16 cellular contexts compared by ENCODE assay signal in the genomic region with DNA sequence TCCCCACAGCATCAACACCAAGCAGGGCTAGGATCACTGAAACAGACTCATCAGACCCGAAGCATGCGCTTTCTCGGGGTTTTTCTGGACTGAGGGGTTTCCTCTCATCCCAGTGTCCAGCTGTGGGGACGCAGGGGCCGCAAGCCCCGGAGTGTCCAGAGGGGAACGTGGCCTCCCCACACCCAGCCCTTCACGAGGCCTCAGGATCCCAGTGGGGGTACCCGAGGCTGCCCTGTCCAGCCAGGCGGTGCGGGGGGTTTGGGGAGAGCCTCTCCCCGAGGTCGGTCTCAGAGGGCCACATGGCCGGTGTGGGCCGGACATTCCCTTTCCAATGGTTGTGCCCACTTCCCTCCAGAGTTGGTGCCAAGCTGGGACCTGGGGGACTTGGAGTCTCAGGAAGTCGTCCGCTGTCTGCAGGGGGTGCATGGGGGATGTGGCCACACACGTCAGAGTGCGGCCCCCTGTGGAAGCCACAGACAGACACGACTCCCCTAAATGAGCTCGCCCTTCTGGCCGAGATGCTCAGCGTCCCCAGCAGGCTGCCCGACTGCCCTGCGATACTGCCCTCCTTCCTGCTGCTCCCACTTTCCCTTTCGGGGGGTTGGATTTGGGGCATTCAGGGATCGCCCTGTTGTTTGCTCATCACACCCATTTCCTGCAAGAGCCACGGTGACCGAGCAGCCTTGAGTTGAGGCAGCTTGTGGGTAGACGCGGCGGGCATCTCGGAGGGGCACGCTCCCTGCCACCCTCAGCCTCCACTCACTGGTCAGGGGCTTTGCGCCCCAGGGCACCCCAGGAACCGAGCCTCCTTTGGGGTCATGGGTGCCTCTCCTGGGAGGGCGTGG. TPM values are rescaled to one million over a fixed set of nuclear protein-coding genes. Genes with fewer than 3 reads are reported as not detected.
DNase-seq lines count a peak whose midpoint lies in the region; ATAC-seq and TF ChIP-seq lines count a peak whose summit lies in the region.
"Had no signal": no experiment of that assay in that cellular context is flagged by ENCODE, and none has a peak within 500 bp of the region (broad histone marks: within the 10 kb centered on the region; RNA-seq: fewer than 3 reads in every experiment).

No MANE protein-coding gene starts in this region.

- WGBS in right cardiac atrium: 86% methylated on average over 37 of the region's 37 CpGs
- 84% methylated on average over 32 of the region's 37 CpGs for WGBS in smooth muscle cell (ENCODE audit: low lambda C conversion rate)

- BruUV-seq in A673 (replicated peaks; lab: Mats Ljungman, UMichigan): no TSS peak

- H3K4me2 ChIP-seq in smooth muscle cell: peak overlapping the region; percentile 99

- H3K79me2 ChIP-seq in smooth muscle cell (ENCODE audit: low read depth): peaks cover 83% of the 10 kb centered on the region
- H3K79me2 ChIP-seq: parathyroid adenoma had no signal

- no peaks in the 10 kb centered on the region for H3K27me3 ChIP-seq in ascending aorta
- no peaks in the 10 kb centered on the region for H3K27me3 ChIP-seq in right cardiac atrium (ENCODE audit: control insufficient read depth, insufficient read depth)
- H3K27me3 ChIP-seq in smooth muscle cell (ENCODE audit: low read depth): no peaks in the 10 kb centered on the region
- H3K27me3 ChIP-seq in A673 (replicated peaks; ENCODE audit: insufficient read depth, low read depth, low read length, poor library complexity): no peaks in the 10 kb centered on the region

- H3K36me3 ChIP-seq in ascending aorta: peaks cover 61 to 62% of the 10 kb centered on the region in 2 donors
- no peaks in the 10 kb centered on the region for H3K36me3 ChIP-seq in smooth muscle cell (ENCODE audit: low read depth)
- H3K36me3 ChIP-seq in A673 (ENCODE audit: insufficient read depth, low read length, poor library complexity, severe bottlenecking): no peaks in the 10 kb centered on the region

- DNase-seq in CD14-positive monocyte (ENCODE audit: low spot score) (peak; percentile 42), ascending aorta (ENCODE audit: low spot score in 2 of 2) (no peak), right cardiac atrium (peak; percentile 20 to 65 (median 57)), smooth muscle cell (lab: John Stamatoyannopoulos, UW; ENCODE audit: unreplicated experiment) (no peak), A673 (ENCODE audit: low spot score) (no peak), cerebellar cortex (ENCODE audit: low spot score) (no peak)
- DNase-seq in activated CD4-positive, alpha-beta memory T cell treated with anti-CD3 and anti-CD28 coated beads for 36 hours: no peak
- DNase-seq: effector CD8-positive, alpha-beta T cell; KG1; NCI-H1436 treated with DMSO at 0.1 percent for 48 hours; NCI-H524 treated with DMSO at 0.1 percent for 48 hours; stimulated activated CD4-positive, alpha-beta T cell treated with anti-CD3 and anti-CD28 coated beads, Interleukin-4, amount 100 ng/mL, for 1 hour; stimulated activated naive CD4-positive, alpha-beta T cell; T-helper 9 cell had no signal

- peaks cover 83% of the 10 kb centered on the region for H4K20me1 ChIP-seq in smooth muscle cell (ENCODE audit: low read depth)

- H3K9me3 ChIP-seq in ascending aorta (no peaks in the 10 kb centered on the region), right cardiac atrium (ENCODE audit: control insufficient read depth, low read length) (no peaks in the 10 kb centered on the region), smooth muscle cell (replicated peaks; ENCODE audit: low read depth) (no peaks in the 10 kb centered on the region), A673 (ENCODE audit: low read depth, low read length, poor library complexity, severe bottlenecking) (no peaks in the 10 kb centered on the region)
- H3K9me3 ChIP-seq: Caco-2 had no signal

- peaks cover 16 to 25% (median 24%) of the 10 kb centered on the region in 3 donors for H3K27me3 Mint-ChIP-seq in CD14-positive monocyte (ENCODE audit: low read depth in 3 of 3)
- no peaks in the 10 kb centered on the region for H3K27me3 Mint-ChIP-seq in activated CD4-positive, alpha-beta memory T cell treated with anti-CD3 and anti-CD28 coated beads for 36 hours

- H3K4me3 Mint-ChIP-seq in CD14-positive monocyte: no peak overlapping the region
- no peak overlapping the region for H3K4me3 Mint-ChIP-seq in activated CD4-positive, alpha-beta memory T cell treated with anti-CD3 and anti-CD28 coated beads for 36 hours

- no peaks in the 10 kb centered on the region for H3K36me3 Mint-ChIP-seq in CD14-positive monocyte
- H3K36me3 Mint-ChIP-seq in activated CD4-positive, alpha-beta memory T cell treated with anti-CD3 and anti-CD28 coated beads for 36 hours: no peaks in the 10 kb centered on the region

- peaks cover 9 to 24% of the 10 kb centered on the region in 2 donors for H3K4me1 ChIP-seq in ascending aorta
- H3K4me1 ChIP-seq in right cardiac atrium (ENCODE audit: control insufficient read depth, insufficient read depth, low read length): no peaks in the 10 kb centered on the region
- peaks cover 12% of the 10 kb centered on the region for H3K4me1 ChIP-seq in smooth muscle cell (ENCODE audit: low read depth)
- H3K4me1 ChIP-seq in A673 (ENCODE audit: insufficient read depth, low read length, poor library complexity, severe bottlenecking): peaks cover 4% of the 10 kb centered on the region
- H3K4me1 ChIP-seq: parathyroid adenoma had no signal

- no peak overlapping the region for H2AFZ ChIP-seq in smooth muscle cell (ENCODE audit: low read depth)
- H2AFZ ChIP-seq: parathyroid adenoma had no signal

- no peak for ATAC-seq in right cardiac atrium

- CTCF ChIA-PET in activated CD4-positive, alpha-beta memory T cell treated with anti-CD3 and anti-CD28 coated beads for 36 hours (lab: Charles Lee): no interaction called here
- CTCF ChIA-PET in A673 (lab: Charles Lee): no interaction called here

- H3K4me1 Mint-ChIP-seq in CD14-positive monocyte: peaks cover 4% of the 10 kb centered on the region
- peaks cover 1% of the 10 kb centered on the region for H3K4me1 Mint-ChIP-seq in activated CD4-positive, alpha-beta memory T cell treated with anti-CD3 and anti-CD28 coated beads for 36 hours (ENCODE audit: low read depth)

- H3K9me3 Mint-ChIP-seq in CD14-positive monocyte: peaks cover 0 to 4% (median 0%) of the 10 kb centered on the region in 7 donors
- no peaks in the 10 kb centered on the region for H3K9me3 Mint-ChIP-seq in activated CD4-positive, alpha-beta memory T cell treated with anti-CD3 and anti-CD28 coated beads for 36 hours

- no peak for TF ChIP-seq CTCF in CD14-positive monocyte (IDR thresholded peaks at IDR 0.05)
- TF ChIP-seq CTCF in ascending aorta (IDR thresholded peaks at IDR 0.05): no peak
- TF ChIP-seq CTCF in smooth muscle cell (IDR thresholded peaks at IDR 0.05; ENCODE audit: borderline replicate concordance, insufficient read depth, poor library complexity, severe bottlenecking): no peak
- TF ChIP-seq CTCF in A673 (conservative IDR thresholded peaks at IDR 0.05; ENCODE audit: low read depth, low read length): no peak

- H3K4me3 ChIP-seq in ascending aorta: no peak overlapping the region
- H3K4me3 ChIP-seq in right cardiac atrium (ENCODE audit: low read length): no peak overlapping the region
- no peak overlapping the region for H3K4me3 ChIP-seq in smooth muscle cell
- no peak overlapping the region for H3K4me3 ChIP-seq in A673 (ENCODE audit: low read depth, low read length, poor library complexity, severe bottlenecking)

- POLR2A ChIA-PET in activated CD4-positive, alpha-beta memory T cell treated with anti-CD3 and anti-CD28 coated beads for 36 hours (lab: Charles Lee): no interaction called here
- POLR2A ChIA-PET in A673 (lab: Charles Lee; ENCODE audit: low non-redundant PET): no interaction called here

- peak overlapping the region; percentile 54 for H3K9ac ChIP-seq in smooth muscle cell (ENCODE audit: low read depth)
- H3K9ac ChIP-seq: parathyroid adenoma had no signal

- H3K27ac ChIP-seq in ascending aorta: peak overlapping the region; percentile 92 to 93
- no peak overlapping the region for H3K27ac ChIP-seq in right cardiac atrium (ENCODE audit: low read length)
- peak overlapping the region; percentile 70 for H3K27ac ChIP-seq in smooth muscle cell (ENCODE audit: low read depth)
- no peak overlapping the region for H3K27ac ChIP-seq in A673 (ENCODE audit: low read depth, low read length, poor library complexity, severe bottlenecking)
- H3K27ac ChIP-seq: parathyroid adenoma had no signal

- no peak overlapping the region for H3K27ac Mint-ChIP-seq in CD14-positive monocyte
- H3K27ac Mint-ChIP-seq in activated CD4-positive, alpha-beta memory T cell treated with anti-CD3 and anti-CD28 coated beads for 36 hours: no peak overlapping the region

- peaks cover 32% of the 10 kb centered on the region for H3F3A ChIP-seq in smooth muscle cell (ENCODE audit: low read depth)

- intact Hi-C loops in CD14-positive monocyte (cut with micrococcal nuclease) (no loop called here), ascending aorta (cut with DNase I) (no loop called here), right cardiac atrium (cut with DNase I) (no loop called here), A673 (cut with micrococcal nuclease; ENCODE audit: unreplicated experiment) (no loop called here)
- intact Hi-C loops in activated CD4-positive, alpha-beta memory T cell treated with anti-CD3 and anti-CD28 coated beads for 36 hours (cut with micrococcal nuclease): no loop called here

RNA-seq across cellular contexts. Expression of a gene that starts 4.1 kb away (rescaled TPM):
- polyA plus RNA-seq in CD14-positive monocyte: under 1 TPM; 0.08 to 0.10 TPM
- 1,564 TPM for total RNA-seq in ascending aorta
- 100 to 1,000 TPM; 112 to 192 (median 171) TPM for total RNA-seq in right cardiac atrium
- polyA plus RNA-seq in right cardiac atrium: 165 TPM
- total RNA-seq in smooth muscle cell: 1,267 and 1,292 TPM in 2 replicates
- 2,075 and 2,827 TPM in 2 replicates for polyA plus RNA-seq in smooth muscle cell
- under 1 TPM; 0.39 to 0.40 TPM for total RNA-seq in activated CD4-positive, alpha-beta memory T cell treated with anti-CD3 and anti-CD28 coated beads for 36 hours
- total RNA-seq in A673 (2021): 19.7 and 39.0 TPM in 2 replicates

Comparison
In these comparisons a context has a peak if more than half of its experiments do, and no peak if none do; other contexts are left out.
1. DNase-seq: peak in CD14-positive monocyte (single experiment) and right cardiac atrium (3 of 3); none in ascending aorta (0 of 2), smooth muscle cell (single experiment), activated CD4-positive, alpha-beta memory T cell treated with anti-CD3 and anti-CD28 coated beads for 36 hours (single experiment), A673 (single experiment) and cerebellar cortex (single experiment).
2. H3K27ac ChIP-seq: peak in ascending aorta (2 of 2) and smooth muscle cell (single experiment); none in right cardiac atrium (single experiment) and A673 (single experiment).
3. RNA of a gene that starts 4.1 kb away (total RNA-seq): 1,564 TPM in ascending aorta (single experiment), 1,267 to 1,292 TPM in smooth muscle cell, 112 to 192 TPM in right cardiac atrium and 19.7 to 39.0 TPM in A673; 0.39 to 0.40 TPM in activated CD4-positive, alpha-beta memory T cell treated with anti-CD3 and anti-CD28 coated beads for 36 hours; every median in the first group is over 10 times any median in the second.